In the genomic region with DNA sequence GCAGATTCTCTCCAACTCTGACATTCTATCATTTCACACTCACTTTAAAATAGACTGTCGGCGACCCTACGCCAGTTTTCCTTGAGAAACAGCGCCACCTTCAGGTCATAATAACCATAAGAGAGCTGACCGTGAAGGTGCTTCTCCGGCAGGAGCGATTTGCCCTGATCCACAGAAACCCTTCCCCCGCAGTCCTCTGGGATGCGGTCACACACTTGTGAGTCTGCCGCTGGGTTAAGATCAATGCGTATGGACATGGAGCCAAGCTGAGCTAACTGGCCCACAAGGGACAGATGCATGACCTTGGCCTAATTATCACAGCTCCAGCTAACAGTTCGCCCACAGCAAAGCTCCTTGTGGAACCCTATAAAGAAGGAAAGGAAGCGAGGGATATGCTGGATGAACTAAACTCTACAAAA, we compare ENCODE assay signal across 8 cellular contexts. TPM values are rescaled to one million over a fixed set of nuclear protein-coding genes. Genes with fewer than 3 reads are reported as not detected.
DNase-seq lines count a peak whose midpoint lies in the region; ATAC-seq and TF ChIP-seq lines count a peak whose summit lies in the region.

No MANE protein-coding gene starts in this region.

- TF ChIP-seq CTCF in Caco-2 (IDR thresholded peaks at IDR 0.05; ENCODE audit: insufficient read depth in 1 of 2, low read depth in 1 of 2, low read length in 1 of 2, severe bottlenecking in 1 of 2, unreplicated experiment in 1 of 2), result peak; percentile 64 to 72
- peak; percentile 68 for TF ChIP-seq CTCF in OCI-LY3 (IDR thresholded peaks at IDR 0.05; ENCODE audit: low read depth, low read length)
- TF ChIP-seq CTCF in foreskin fibroblast (IDR thresholded peaks at IDR 0.05; ENCODE audit: low read depth, low read length), result peak; percentile 54
- TF ChIP-seq CTCF in neural crest cell (conservative IDR thresholded peaks at IDR 0.05), result peak; percentile 85
- TF ChIP-seq CTCF in upper lobe of left lung (IDR thresholded peaks at IDR 0.05), result peak; percentile 73 to 88 (median 77)

- H3K4me1 Mint-ChIP-seq in Caco-2 (ENCODE audit: low read depth, unreplicated experiment) (peaks cover 4% of the 10 kb centered on the region), neural crest cell (no peaks in the 10 kb centered on the region)
- H3K4me1 Mint-ChIP-seq in activated T-cell treated with anti-CD3 and anti-CD28 coated beads, Interleukin-2, amount 50 U/mL, for 4 hours (ENCODE audit: low read depth), result peaks cover 16% of the 10 kb centered on the region

- H3K27ac ChIP-seq in OCI-LY3 (ENCODE audit: low read length) (no peak overlapping the region), upper lobe of left lung (peak overlapping the region; percentile 65 to 74 (median 70))

- DNase-seq in Caco-2, result peak; percentile 67 to 76
- DNase-seq in HuH-7 (ENCODE audit: low spot score), result peak; percentile 45
- DNase-seq in activated T-cell treated with anti-CD3 and anti-CD28 coated beads, Interleukin-2, amount 50 U/mL, for 4 hours, result peak; percentile 49
- peak; percentile 32 to 81 for DNase-seq in foreskin fibroblast
- DNase-seq in neural crest cell (ENCODE audit: low read depth, low spot score), result peak; percentile 73
- DNase-seq in upper lobe of left lung, result peak in 1 of 2 donors; percentile 75

- H3K4me1 ChIP-seq in Caco-2 (0 out of 2 replicates have a peak, but pooled peaks cover 2% of the 10 kb centered on the region), OCI-LY3 (ENCODE audit: low read length) (peaks cover 27% of the 10 kb centered on the region), upper lobe of left lung (peaks cover 37 to 41% (median 39%) of the 10 kb centered on the region in 4 donors)

- no TSS peak for BruUV-seq in Caco-2 (replicated peaks; lab: Mats Ljungman, UMichigan)

- intact Hi-C loops in Caco-2 (cut with micrococcal nuclease; ENCODE audit: unreplicated experiment), result loop anchor here (1.0 to 2.0 kb wide), 2 partner anchors 64 to 257 kb away; no protein-coding TSS in a partner anchor

- H3K9ac ChIP-seq in OCI-LY3 (ENCODE audit: low read length), result no peak overlapping the region

- WGBS in upper lobe of left lung, 2 donors, result 9 to 15% methylated on average over 13 of the region's 13 CpGs

- CTCF ChIA-PET in Caco-2 (lab: Charles Lee), result interaction anchor here (0.6 to 2.9 kb wide), 16 partner anchors 11 to 1502 kb away, joined by 3 to 25 read pairs (median 4); partner anchors contain the start of gene IFNAR1

- POLR2A ChIA-PET in Caco-2 (lab: Charles Lee), result interaction anchor here (0.5 kb wide), 1 partner anchor 1668 kb away, joined by 4 read pairs; no protein-coding TSS in a partner anchor

- peak overlapping the region; percentile 44; the same call in 1 of the 2 replicates for H2AFZ ChIP-seq in OCI-LY3 (ENCODE audit: low read depth, low read length)

- no peaks in the 10 kb centered on the region for H3K27me3 Mint-ChIP-seq in Caco-2 (ENCODE audit: insufficient read depth, unreplicated experiment)
- H3K27me3 Mint-ChIP-seq in activated T-cell treated with anti-CD3 and anti-CD28 coated beads, Interleukin-2, amount 50 U/mL, for 4 hours (ENCODE audit: low read depth), result no peaks in the 10 kb centered on the region
- H3K27me3 Mint-ChIP-seq in neural crest cell (ENCODE audit: low read depth), result peaks cover 54% of the 10 kb centered on the region

- no peak overlapping the region for H3K4me3 ChIP-seq in Caco-2 (ENCODE audit: low read depth, low read length)
- peak overlapping the region; percentile 34 for H3K4me3 ChIP-seq in OCI-LY3 (ENCODE audit: low read length)
- no peak overlapping the region for H3K4me3 ChIP-seq in foreskin fibroblast (ENCODE audit: low read depth in 1 of 2, low read length in 2 of 2)
- peak overlapping the region in 1 of 4 donors; percentile 17 for H3K4me3 ChIP-seq in upper lobe of left lung

- H3K4me3 Mint-ChIP-seq in Caco-2 (ENCODE audit: unreplicated experiment) (no peak overlapping the region), neural crest cell (no peak overlapping the region)
- no peak overlapping the region for H3K4me3 Mint-ChIP-seq in activated T-cell treated with anti-CD3 and anti-CD28 coated beads, Interleukin-2, amount 50 U/mL, for 4 hours

- H3K4me2 ChIP-seq in OCI-LY3 (ENCODE audit: low read length), result peak overlapping the region; percentile 64

- TF ChIP-seq POLR2A in upper lobe of left lung (IDR thresholded peaks at IDR 0.05), result no peak

- no peaks in the 10 kb centered on the region for H3K9me3 ChIP-seq in Caco-2
- no peaks in the 10 kb centered on the region for H3K9me3 ChIP-seq in OCI-LY3 (ENCODE audit: insufficient read depth, low read length)
- no peaks in the 10 kb centered on the region for H3K9me3 ChIP-seq in upper lobe of left lung

- H3K27me3 ChIP-seq in Caco-2 (replicated peaks; ENCODE audit: control insufficient read depth, insufficient read depth, low read length) (no peaks in the 10 kb centered on the region), OCI-LY3 (ENCODE audit: low read depth, low read length) (no peaks in the 10 kb centered on the region), upper lobe of left lung (no peaks in the 10 kb centered on the region)

- no peak for TF ChIP-seq EP300 in upper lobe of left lung (IDR thresholded peaks at IDR 0.05)

- peak; percentile 40 to 57 for ATAC-seq in activated T-cell treated with anti-CD3 and anti-CD28 coated beads, Interleukin-2, amount 50 U/mL, for 4 hours
- ATAC-seq in upper lobe of left lung (ENCODE audit: low FRiP score in 2 of 2) (peak; percentile 72 to 79), GM19452 (IDR thresholded peaks at IDR 0.05; ENCODE audit: unreplicated experiment) (no peak)

- H3K27ac Mint-ChIP-seq in Caco-2 (ENCODE audit: unreplicated experiment) (no peak overlapping the region), neural crest cell (ENCODE audit: unreplicated experiment) (no peak overlapping the region)

- H4K20me1 ChIP-seq in OCI-LY3 (ENCODE audit: insufficient read depth, low read length), result no peaks in the 10 kb centered on the region

- no peaks in the 10 kb centered on the region for H3K36me3 Mint-ChIP-seq in Caco-2 (ENCODE audit: insufficient read depth, unreplicated experiment)
- H3K36me3 Mint-ChIP-seq in activated T-cell treated with anti-CD3 and anti-CD28 coated beads, Interleukin-2, amount 50 U/mL, for 4 hours (ENCODE audit: insufficient read depth), result no peaks in the 10 kb centered on the region
- H3K36me3 Mint-ChIP-seq in neural crest cell (ENCODE audit: low read depth), result no peaks in the 10 kb centered on the region

- H3K9me3 Mint-ChIP-seq in Caco-2 (ENCODE audit: unreplicated experiment), result peaks cover 9% of the 10 kb centered on the region
- H3K9me3 Mint-ChIP-seq in activated T-cell treated with anti-CD3 and anti-CD28 coated beads, Interleukin-2, amount 50 U/mL, for 4 hours, result no peaks in the 10 kb centered on the region
- H3K9me3 Mint-ChIP-seq in neural crest cell, result no peaks in the 10 kb centered on the region

- H3K36me3 ChIP-seq in Caco-2 (ENCODE audit: control insufficient read depth, insufficient read depth, low read length), result no peaks in the 10 kb centered on the region
- H3K36me3 ChIP-seq in OCI-LY3 (replicated peaks; ENCODE audit: low read depth, low read length), result no peaks in the 10 kb centered on the region
- H3K36me3 ChIP-seq in upper lobe of left lung, result no peaks in the 10 kb centered on the region

- H3K79me2 ChIP-seq in OCI-LY3 (ENCODE audit: low read length), result no peaks in the 10 kb centered on the region

RNA-seq across cellular contexts. Expression of gene IFNAR2, which starts 32.8 kb away (rescaled TPM):
- 33.7 and 36.1 TPM in 2 replicates for total RNA-seq in Caco-2 (2022)
- 10 to 100 TPM; 13.9 to 20.2 (median 14.7) TPM for total RNA-seq in activated T-cell treated with anti-CD3 and anti-CD28 coated beads, Interleukin-2, amount 50 U/mL, for 4 hours
- total RNA-seq in neural crest cell, result 10.8 and 14.5 TPM in 2 replicates
- 10 to 100 TPM; 10.5 to 36.0 (median 22.3) TPM for total RNA-seq in upper lobe of left lung
